In the genomic region with DNA sequence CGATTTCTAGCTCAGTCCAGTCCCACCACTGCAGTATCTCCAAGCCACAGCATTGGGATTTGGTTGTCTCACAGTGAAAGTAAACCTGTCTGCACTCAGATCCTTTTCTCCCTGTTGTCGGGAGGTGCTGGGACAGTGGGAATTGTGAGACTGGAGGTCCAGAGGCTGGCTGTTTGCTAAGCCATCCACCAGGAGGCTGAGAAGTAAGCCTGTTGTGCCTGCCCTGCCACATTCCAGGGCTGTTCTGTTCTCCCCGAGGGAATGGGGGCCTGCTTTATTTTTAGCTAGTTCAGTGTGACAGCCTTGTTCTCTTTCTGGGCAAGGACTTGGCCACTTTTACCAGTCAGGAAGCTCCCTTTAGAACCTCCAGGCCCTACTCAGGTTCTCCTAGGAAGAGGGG, we compare ENCODE assay signal across 12 cellular contexts.
A peak's percentile ranks its signal among the peaks of the same experiment; 100 is the strongest.
DNase-seq lines count a peak whose midpoint lies in the region; ATAC-seq and TF ChIP-seq lines count a peak whose summit lies in the region.
"Had no signal": no experiment of that assay in that cellular context is flagged by ENCODE, and none has a peak within 500 bp of the region (broad histone marks: within the 10 kb centered on the region; RNA-seq: fewer than 3 reads in every experiment).

No MANE protein-coding gene starts in this region.

- peaks cover 46% of the 10 kb centered on the region for H3K36me3 ChIP-seq in RWPE2 (ENCODE audit: low read depth)

- no peaks in the 10 kb centered on the region for H3K27me3 Mint-ChIP-seq in nephron progenitor cell (ENCODE audit: low read depth, poor library complexity)
- H3K27me3 Mint-ChIP-seq: central memory CD8-positive, alpha-beta T cell had no signal

- peak overlapping the region; percentile 57 for H3K27ac Mint-ChIP-seq in nephron progenitor cell

- peak; percentile 59 for ATAC-seq in RWPE2 (ENCODE audit: low read depth)
- ATAC-seq in HG02840 (IDR thresholded peaks at IDR 0.05; ENCODE audit: low FRiP score, unreplicated experiment), result no peak

- H3K4me1 ChIP-seq in RWPE2 (ENCODE audit: insufficient read depth, poor library complexity, severe bottlenecking), result peaks cover 59% of the 10 kb centered on the region

- H3K9me3 Mint-ChIP-seq in nephron progenitor cell, result no peaks in the 10 kb centered on the region
- H3K9me3 Mint-ChIP-seq: central memory CD8-positive, alpha-beta T cell had no signal

- peak overlapping the region; percentile 97 for H3K27ac ChIP-seq in RWPE2 (ENCODE audit: poor library complexity, severe bottlenecking)

- no peaks in the 10 kb centered on the region for H3K27me3 ChIP-seq in RWPE2 (ENCODE audit: insufficient read depth, poor library complexity, severe bottlenecking)

- no peak overlapping the region for H3K4me3 ChIP-seq in RWPE2 (ENCODE audit: severe bottlenecking)

- H3K9me3 ChIP-seq in RWPE2 (ENCODE audit: severe bottlenecking), result no peaks in the 10 kb centered on the region

- no peaks in the 10 kb centered on the region for H3K36me3 Mint-ChIP-seq in nephron progenitor cell (ENCODE audit: low read depth)

- H3K4me3 Mint-ChIP-seq in nephron progenitor cell, result no peak overlapping the region
- H3K4me3 Mint-ChIP-seq: central memory CD8-positive, alpha-beta T cell had no signal

- DNase-seq in AG09319 (ENCODE audit: extremely low read depth, low read depth), result no peak
- no peak for DNase-seq in RWPE2 (ENCODE audit: low spot score)
- DNase-seq in fibroblast of gingiva (ENCODE audit: low read depth), result peak; percentile 52
- no peak for DNase-seq in nephron progenitor cell
- DNase-seq in activated gamma-delta T cell treated with Interleukin-2 at 50 U/mL for 16 hours, result no peak
- no peak for DNase-seq in RPMI8226
- no peak for DNase-seq in stimulated activated CD4-positive, alpha-beta T cell treated with anti-CD3 and anti-CD28 coated beads, Interleukin-2, amount 100 ng/mL, for 24 hours
- DNase-seq: DND-41, MM.1S, T1000 had no signal

- H3K4me1 Mint-ChIP-seq in nephron progenitor cell, result peaks cover 49% of the 10 kb centered on the region

- peak; percentile 11 for TF ChIP-seq CTCF in AG09319 (IDR thresholded peaks at IDR 0.05; ENCODE audit: low read depth, low read length)
- TF ChIP-seq CTCF in RWPE2 (IDR thresholded peaks at IDR 0.05; ENCODE audit: poor library complexity, severe bottlenecking), result peak; percentile 23
- TF ChIP-seq CTCF in nephron progenitor cell (IDR thresholded peaks at IDR 0.05), result no peak
